10 cellular contexts compared by ENCODE assay signal in genomic region chr12:21600196-21600595, GRCh38. TPM values are rescaled to one million over a fixed set of nuclear protein-coding genes. Genes with fewer than 3 reads are reported as not detected.
"Had no signal": no experiment of that assay in that cellular context is flagged by ENCODE, and none has a peak within 500 bp of the region (broad histone marks: within the 10 kb centered on the region; RNA-seq: fewer than 3 reads in every experiment).

No MANE protein-coding gene starts in this region.

- H3K9ac ChIP-seq: GM23248 had no signal

- H3K4me3 Mint-ChIP-seq: HFFc6 had no signal

- DNase-seq: GM23248, GOT3, H7, HFFc6 had no signal

- H3K36me3 ChIP-seq: HAP-1 had no signal

- H3K9me3 Mint-ChIP-seq: HFFc6, IgD-negative memory B cell had no signal

- H3K4me3 ChIP-seq: GM23248, HAP-1 had no signal

- H3K9me3 ChIP-seq: HAP-1 had no signal

- H3K27ac Mint-ChIP-seq: HFFc6 had no signal

- H2AFZ ChIP-seq: GM23248 had no signal

- FAIRE-seq: HTR-8/SVneo had no signal

- H3K27me3 Mint-ChIP-seq: IgD-negative memory B cell had no signal

- H3K27ac ChIP-seq: GM23248 had no signal

- H3K4me1 ChIP-seq: HAP-1 had no signal

- ATAC-seq: HCT116 had no signal

RNA-seq across cellular contexts. Expression of gene GYS2, which starts 4.5 kb away (rescaled TPM):
- total RNA-seq: GM23248, H4, H7, HFFc6, HT-29 had no signal
- polyA plus RNA-seq: GM23248, IgD-negative memory B cell had no signal
